In genomic region chr9:36575411-36575882, GRCh38 we compare ENCODE assay signal across 10 cellular contexts. TPM values are rescaled to one million over a fixed set of nuclear protein-coding genes. Genes with fewer than 3 reads are reported as not detected.
DNase-seq lines count a peak whose midpoint lies in the region; ATAC-seq and TF ChIP-seq lines count a peak whose summit lies in the region.
"Had no signal": no experiment of that assay in that cellular context is flagged by ENCODE, and none has a peak within 500 bp of the region (broad histone marks: within the 10 kb centered on the region; RNA-seq: fewer than 3 reads in every experiment).

No MANE protein-coding gene starts in this region.

- intact Hi-C loops in Right ventricle myocardium inferior (cut with DNase I): no loop called here

- POLR2A ChIA-PET in GM10248 (lab: Yijun Ruan, JAX): no interaction called here

- CTCF ChIA-PET in GM10248 (lab: Yijun Ruan, JAX): interaction anchor here (1.1 to 3.2 kb wide), 3 partner anchors 22 to 169 kb away, joined by 3 to 10 read pairs (median 4); no protein-coding TSS in a partner anchor

- peak overlapping the region; percentile 19 for H3K27ac ChIP-seq in VCaP

- DNase-seq in AG10803 (ENCODE audit: low read depth): peak; percentile 56
- peak; percentile 73 for DNase-seq in HCEC 1CT
- DNase-seq in fibroblast of the conjunctiva (ENCODE audit: low read depth): peak; percentile 24
- DNase-seq in Right ventricle myocardium inferior (ENCODE audit: missing footprints): no peak
- DNase-seq in SW 1271 (lab: John Stamatoyannopoulos, UW): no peak
- DNase-seq in GM10248 (ENCODE audit: extremely low spot score): no peak
- DNase-seq: left cardiac atrium, NCI-H446 treated with DMSO at 0.1 percent for 48 hours had no signal

- no peak for TF ChIP-seq CTCF in AG10803 (conservative IDR thresholded peaks at IDR 0.05; ENCODE audit: low read length)
- TF ChIP-seq CTCF in VCaP (conservative IDR thresholded peaks at IDR 0.05): no peak
- TF ChIP-seq CTCF in GM10248 (IDR thresholded peaks at IDR 0.05; ENCODE audit: control extremely low read depth, extremely low read depth, low read depth, missing control alignments): no peak

- ATAC-seq in Right ventricle myocardium inferior (no peak), GM19463 (IDR thresholded peaks at IDR 0.05; ENCODE audit: unreplicated experiment) (no peak)
- ATAC-seq: left cardiac atrium had no signal

- peak overlapping the region; percentile 11 for H3K4me3 ChIP-seq in AG10803 (ENCODE audit: low read length)

RNA-seq across cellular contexts. Expression of gene MELK, which starts 2.8 kb away (rescaled TPM):
- 0.76 TPM for total RNA-seq in Right ventricle myocardium inferior

Comparison
In these comparisons a context has a peak if more than half of its experiments do, and no peak if none do; other contexts are left out.
1. DNase-seq: peak in AG10803 (single experiment), HCEC 1CT (single experiment) and fibroblast of the conjunctiva (single experiment); none in Right ventricle myocardium inferior (single experiment), SW 1271 (0 of 2) and GM10248 (single experiment).